ENCODE assay signal across 19 cellular contexts in the genomic region with DNA sequence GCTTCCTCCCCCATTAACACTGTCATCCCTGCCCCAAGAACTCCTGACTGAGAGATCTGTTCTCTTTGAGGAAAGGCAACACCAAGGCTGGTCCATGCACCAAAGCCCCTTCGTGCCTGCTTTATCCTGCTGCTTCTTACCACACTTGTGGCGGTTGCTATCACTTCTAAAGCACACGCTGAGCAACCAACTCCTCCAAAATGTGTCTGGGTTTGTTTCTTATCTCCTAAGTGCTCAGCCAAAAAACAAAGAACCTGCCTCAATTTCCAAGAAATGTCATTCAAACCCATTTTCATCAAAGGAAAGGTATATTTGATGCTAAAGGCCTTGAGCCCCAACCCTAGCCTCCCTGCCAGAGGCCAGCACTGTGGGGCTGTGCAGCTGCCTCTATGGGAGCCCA. TPM values are rescaled to one million over a fixed set of nuclear protein-coding genes. Genes with fewer than 3 reads are reported as not detected.
DNase-seq lines count a peak whose midpoint lies in the region; ATAC-seq, FAIRE-seq and TF ChIP-seq lines count a peak whose summit lies in the region.
"Had no signal": no experiment of that assay in that cellular context is flagged by ENCODE, and none has a peak within 500 bp of the region (broad histone marks: within the 10 kb centered on the region; RNA-seq: fewer than 3 reads in every experiment).

No MANE protein-coding gene starts in this region.

- no peak for TF ChIP-seq POLR2A in K562 (conservative IDR thresholded peaks at IDR 0.05)
- no peak for TF ChIP-seq POLR2A in HepG2 (IDR thresholded peaks at IDR 0.05; ENCODE audit: insufficient read depth in 1 of 2, low read depth in 2 of 2, low read length in 2 of 2)

- 0% methylated on average over 3 of the region's 3 CpGs for WGBS in K562 (ENCODE audit: insufficient coverage, low coverage, missing lambda C conversion rate)
- 100% methylated on average over 3 of the region's 3 CpGs for WGBS in HepG2 (ENCODE audit: low lambda C conversion rate)

- H3K4me2 ChIP-seq in K562 (ENCODE audit: insufficient read depth, low read length): peak overlapping the region; percentile 81
- no peak overlapping the region for H3K4me2 ChIP-seq in HepG2 (ENCODE audit: low read depth, low read length)

- DNase-seq in HUDEP-2 (lab: John Stamatoyannopoulos, UW; ENCODE audit: unreplicated experiment in 76 of 76) (peak in 44 of 76 experiments; percentile 5 to 82 (median 40)), K562 (ENCODE audit: extremely low read depth in 1 of 4, low spot score in 3 of 4) (peak in 3 of 4 experiments; percentile 15 to 66 (median 17)), HepG2 (ENCODE audit: low spot score) (no peak), progenitor cell of endocrine pancreas (ENCODE audit: low spot score, unreplicated experiment) (no peak), OCI-M2 (lab: John Stamatoyannopoulos, UW; ENCODE audit: unreplicated experiment) (no peak), T1000 (lab: John Stamatoyannopoulos, UW) (no peak), dorsolateral prefrontal cortex (no peak), germinal center (ENCODE audit: low spot score) (no peak)
- DNase-seq: CD8-positive, alpha-beta T cell; DMS79; Karpas-422; NCI-H1092; NCI-H2081; NCI-H510A; Peyer's patch; Right ventricle myocardium superior had no signal

- TF ChIP-seq RAD21 in K562 (CRISPR knock-in tag; conservative IDR thresholded peaks at IDR 0.05 in 1 of 2, IDR thresholded peaks at IDR 0.05 in 1 of 2) (no peak), HepG2 (CRISPR knock-in tag; IDR thresholded peaks at IDR 0.05) (no peak)

- ATAC-seq in K562: peak; percentile 7
- no peak for ATAC-seq in HepG2
- ATAC-seq: CD8-positive, alpha-beta T cell had no signal

- H3K36me3 Mint-ChIP-seq in progenitor cell of endocrine pancreas (ENCODE audit: insufficient read depth): no peaks in the 10 kb centered on the region
- H3K36me3 Mint-ChIP-seq: CD8-positive, alpha-beta T cell had no signal

- H4K20me1 ChIP-seq in K562 (replicated peaks; ENCODE audit: control insufficient read depth, insufficient read depth, low read length) (no peaks in the 10 kb centered on the region), HepG2 (ENCODE audit: insufficient read depth, low read length) (peaks cover 28% of the 10 kb centered on the region)

- H3K27ac Mint-ChIP-seq in progenitor cell of endocrine pancreas: peak overlapping the region; percentile 88
- H3K27ac Mint-ChIP-seq: CD8-positive, alpha-beta T cell had no signal

- peak overlapping the region; percentile 9; the same call in 1 of the 2 replicates for H3K4me3 ChIP-seq in K562
- no peak overlapping the region for H3K4me3 ChIP-seq in HepG2 (replicated peaks in 1 of 3; ENCODE audit: insufficient read depth in 1 of 3, low read depth in 2 of 3, low read length in 3 of 3)
- H3K4me3 ChIP-seq in dorsolateral prefrontal cortex: no peak overlapping the region
- H3K4me3 ChIP-seq: HAP-1, MG63, Peyer's patch had no signal

- in situ Hi-C loops in K562 (cut with MboI): no loop called here
- in situ Hi-C loops in HepG2 (cut with HindIII; ENCODE audit: extremely low pct_ligation_motif_present, low pct_unique_long_range_greater_than_20kb): no loop called here

- H3K9me3 ChIP-seq in K562 (replicated peaks; ENCODE audit: control insufficient read depth, insufficient read depth, low read depth, low read length): no peaks in the 10 kb centered on the region
- no peaks in the 10 kb centered on the region for H3K9me3 ChIP-seq in HepG2 (ENCODE audit: low read length)
- H3K9me3 ChIP-seq: HAP-1, MG63, Peyer's patch had no signal

- H3K36me3 ChIP-seq in K562 (ENCODE audit: control insufficient read depth, insufficient read depth, low read length) (no peaks in the 10 kb centered on the region; the same call in 2 of the 3 replicates), HepG2 (replicated peaks in 1 of 2; ENCODE audit: control insufficient read depth in 1 of 2, insufficient read depth in 2 of 2, low read length in 2 of 2) (peaks cover 0 to 6% of the 10 kb centered on the region in 2 experiments; a peak in 2 of 5 replicates)
- H3K36me3 ChIP-seq: HAP-1, MG63, Peyer's patch had no signal

- no peak overlapping the region for H3K4me3 Mint-ChIP-seq in progenitor cell of endocrine pancreas (ENCODE audit: low read depth)
- H3K4me3 Mint-ChIP-seq: CD8-positive, alpha-beta T cell had no signal

- no peak for TF ChIP-seq CTCF in K562 (IDR thresholded peaks at IDR 0.05 in 2 of 3, conservative IDR thresholded peaks at IDR 0.05 in 1 of 3; ENCODE audit: insufficient read depth in 2 of 3, low read depth in 1 of 3, low read length in 3 of 3)
- no peak for TF ChIP-seq CTCF in HepG2 (CRISPR knock-in tag; IDR thresholded peaks at IDR 0.05)
- no peak for TF ChIP-seq CTCF in progenitor cell of endocrine pancreas (IDR thresholded peaks at IDR 0.05; ENCODE audit: unreplicated experiment)
- TF ChIP-seq CTCF in dorsolateral prefrontal cortex (IDR thresholded peaks at IDR 0.05 in 54 of 56, conservative IDR thresholded peaks at IDR 0.05 in 2 of 56; ENCODE audit: low read depth in 1 of 56, partially characterized antibody in 56 of 56): no peak

- H3K4me1 Mint-ChIP-seq in progenitor cell of endocrine pancreas (ENCODE audit: low read depth): peaks cover 72% of the 10 kb centered on the region

- H3K79me2 ChIP-seq in K562 (ENCODE audit: control insufficient read depth, insufficient read depth, low read length) (peaks cover 97% of the 10 kb centered on the region), HepG2 (ENCODE audit: insufficient read depth, low read length) (peaks cover 99% of the 10 kb centered on the region)

- POLR2A ChIA-PET in K562 (lab: Yijun Ruan, JAX): interaction anchor here (0.6 kb wide), 1 partner anchor 42 kb away, joined by 5 read pairs; no protein-coding TSS in a partner anchor
- POLR2A ChIA-PET in HepG2 (lab: Yijun Ruan, JAX): interaction anchor here (3.4 kb wide), 1 partner anchor 19 kb away, joined by 25 read pairs; no protein-coding TSS in a partner anchor

- FAIRE-seq in K562 (lab: Jason Lieb, UNC) (no peak), HepG2 (lab: Jason Lieb, UNC) (no peak)
- FAIRE-seq: D721Med had no signal

- H2AFZ ChIP-seq in K562 (ENCODE audit: low read depth, low read length) (peak overlapping the region; percentile 72; the same call in 1 of the 2 replicates), HepG2 (ENCODE audit: low read length) (no peak overlapping the region)

- H3K27ac ChIP-seq in K562 (ENCODE audit: extremely low read depth, low read depth, low read length) (peak overlapping the region; percentile 72), HepG2 (ENCODE audit: extremely low read length, insufficient read depth, low read length) (no peak overlapping the region), dorsolateral prefrontal cortex (peak overlapping the region in 15 of 59 donors; percentile 5 to 83 (median 67))

- TF ChIP-seq EP300 in K562 (IDR thresholded peaks at IDR 0.05; ENCODE audit: low read length) (no peak), HepG2 (IDR thresholded peaks at IDR 0.05; ENCODE audit: low read depth in 2 of 2, low read length in 2 of 2) (no peak), HepG2 (CRISPR knock-in tag; IDR thresholded peaks at IDR 0.05; ENCODE audit: borderline replicate concordance) (no peak)

- H3K4me1 ChIP-seq in K562 (replicated peaks in 1 of 2; ENCODE audit: control insufficient read depth in 2 of 2, insufficient read depth in 2 of 2, low read length in 2 of 2) (peaks cover 44 to 61% of the 10 kb centered on the region in 2 experiments), HepG2 (ENCODE audit: insufficient read depth, low read length) (peaks cover 74% of the 10 kb centered on the region)
- H3K4me1 ChIP-seq: HAP-1 had no signal

- H3K9me3 Mint-ChIP-seq in progenitor cell of endocrine pancreas (ENCODE audit: low read depth): no peaks in the 10 kb centered on the region
- H3K9me3 Mint-ChIP-seq: CD8-positive, alpha-beta T cell had no signal

- H3K27me3 ChIP-seq in K562 (ENCODE audit: control insufficient read depth in 2 of 2, insufficient read depth in 2 of 2, low read length in 2 of 2): no peaks in the 10 kb centered on the region
- no peaks in the 10 kb centered on the region for H3K27me3 ChIP-seq in HepG2 (ENCODE audit: control insufficient read depth in 1 of 2, insufficient read depth in 2 of 2, low read length in 2 of 2)
- no peaks in the 10 kb centered on the region for H3K27me3 ChIP-seq in dorsolateral prefrontal cortex
- H3K27me3 ChIP-seq: MG63, Peyer's patch had no signal

- H3K9ac ChIP-seq in K562 (ENCODE audit: insufficient read depth in 1 of 2, low read depth in 2 of 2, low read length in 2 of 2) (peak overlapping the region; percentile 64 to 87; a peak in 2 of 4 replicates), HepG2 (ENCODE audit: insufficient read depth, low read depth, low read length) (no peak overlapping the region)

- intact Hi-C loops in K562 (cut with micrococcal nuclease): loop anchor here (5.0 to 10.0 kb wide), 2 partner anchors 39 to 458 kb away; a partner anchor contains a TSS
- intact Hi-C loops in HepG2 (cut with micrococcal nuclease; ENCODE audit: unreplicated experiment): no loop called here
- intact Hi-C loops in dorsolateral prefrontal cortex (cut with DNase I): loop anchor here in 1 of 2 donors (5.0 kb wide), 1 partner anchor 131 kb away; a partner anchor contains a TSS

- no TSS peak for BruUV-seq in K562 (replicated peaks; lab: Mats Ljungman, UMichigan)
- BruUV-seq in HepG2 (replicated peaks; lab: Mats Ljungman, UMichigan): TSS peak; percentile 3

- CTCF ChIA-PET in K562 (lab: Yijun Ruan, JAX; ENCODE audit: low intra/inter-chr PET ratio) (no interaction called here), HepG2 (lab: Yijun Ruan, JAX; ENCODE audit: low intra/inter-chr PET ratio, low total read pairs) (no interaction called here)

- no peaks in the 10 kb centered on the region for H3K27me3 Mint-ChIP-seq in progenitor cell of endocrine pancreas

- H3K9me1 ChIP-seq in K562 (ENCODE audit: control insufficient read depth, insufficient read depth, low read length): no peaks in the 10 kb centered on the region

RNA-seq across cellular contexts. Expression of a gene that starts 14.6 kb away (rescaled TPM):
- 82.8 and 92.7 TPM in 2 replicates for total RNA-seq in K562 (2011; cell fraction: chromatin; rRNA removed; ENCODE audit: low replicate concordance)
- 45.1 and 54.2 TPM in 2 replicates for total RNA-seq in K562 (2011; cell fraction: nucleolus; rRNA removed)
- total RNA-seq in K562 (2011; cell fraction: nucleoplasm; rRNA removed): 55.9 and 62.3 TPM in 2 replicates
- total RNA-seq in K562 (2014; rRNA removed) (8.0 and 14.3 TPM in 2 replicates), K562 (2014; rRNA removed; fragmentation: Illumina TruSeq; extraction: Trizol) (8.3 and 8.5 TPM in 2 replicates), K562 (2015; rRNA removed; fragmentation: Illumina TruSeq; extraction: Trizol) (10.6 and 11.7 TPM in 2 replicates), K562 (2021) (16.5 and 20.4 TPM in 2 replicates), HepG2 (2016; rRNA removed; fragmentation: Illumina TruSeq; extraction: Trizol) (39.6 and 57.4 TPM in 2 replicates), progenitor cell of endocrine pancreas (59.4 and 63.2 TPM in 2 replicates), dorsolateral prefrontal cortex (10 to 100 TPM in 116 of 120 experiments, 1 to 10 TPM in 4; 7.1 to 33.2 (median 17.6) TPM)
- polyA plus RNA-seq in K562 (2011; rRNA removed) (12.5 and 13.3 TPM in 2 replicates), K562 (2014; fragmentation: Illumina TruSeq; extraction: Trizol) (11.1 and 11.5 TPM in 2 replicates), K562 (2014; fragmentation: Nextera tagmentation; extraction: Ambion mirVana) (1 to 10 TPM; 1.1 to 1.4 TPM), K562 (2014; rRNA removed) (7.2 and 11.6 TPM in 2 replicates), HepG2 (2011; rRNA removed) (31.8 and 42.1 TPM in 2 replicates)
- polyA plus RNA-seq in K562 (2011; cell fraction: cytosol; rRNA removed): 6.8 and 7.9 TPM in 2 replicates
- polyA plus RNA-seq in K562 (2011; cell fraction: nucleus; rRNA removed): 27.2 and 32.0 TPM in 2 replicates
- polyA plus RNA-seq in K562 (2012): 13.5 and 17.6 TPM in 2 replicates
- polyA minus RNA-seq in K562 (2011; rRNA and poly(A)+ RNA removed): 20.5 and 32.2 TPM in 2 replicates
- polyA minus RNA-seq in K562 (2011; cell fraction: cytosol; rRNA and poly(A)+ RNA removed): 11.3 and 13.2 TPM in 2 replicates
- polyA minus RNA-seq in K562 (2011; cell fraction: nucleus; rRNA and poly(A)+ RNA removed): 30.6 and 44.5 TPM in 2 replicates
- 10.1 and 11.9 TPM in 2 replicates for total RNA-seq in HepG2 (2016; cell fraction: cytosol; rRNA removed; fragmentation: Illumina TruSeq; extraction: Trizol; ENCODE audit: low read depth)
- total RNA-seq in HepG2 (2016; cell fraction: insoluble cytoplasmic fraction; rRNA removed; fragmentation: Illumina TruSeq; extraction: Trizol): 33.4 and 54.9 TPM in 2 replicates
- 16.7 and 17.9 TPM in 2 replicates for total RNA-seq in HepG2 (2016; cell fraction: membrane; rRNA removed; fragmentation: Illumina TruSeq; extraction: Trizol)
- total RNA-seq in HepG2 (2016; cell fraction: nucleus; rRNA removed; fragmentation: Illumina TruSeq; extraction: Trizol): 94.0 and 111 TPM in 2 replicates
- polyA plus RNA-seq in HepG2 (2011; cell fraction: cytosol; rRNA removed): 20.2 and 23.3 TPM in 2 replicates
- 94.2 and 94.4 TPM in 2 replicates for polyA plus RNA-seq in HepG2 (2011; cell fraction: nucleus; rRNA removed)
- polyA plus RNA-seq in HepG2 (2012): 25.2 and 29.1 TPM in 2 replicates
- 2.3 and 2.5 TPM in 2 replicates for polyA plus RNA-seq in HepG2 (2016; cell fraction: cytosol; fragmentation: Illumina TruSeq; extraction: Trizol; ENCODE audit: low read depth)
- polyA plus RNA-seq in HepG2 (2016; cell fraction: insoluble cytoplasmic fraction; fragmentation: Illumina TruSeq; extraction: Trizol; ENCODE audit: low read depth): 19.5 and 23.2 TPM in 2 replicates
- polyA plus RNA-seq in HepG2 (2016; cell fraction: membrane; fragmentation: Illumina TruSeq; extraction: Trizol; ENCODE audit: low read depth): 4.8 and 6.1 TPM in 2 replicates
- polyA plus RNA-seq in HepG2 (2016; cell fraction: nucleus; fragmentation: Illumina TruSeq; extraction: Trizol; ENCODE audit: insufficient read depth, low read depth): 81.9 and 85.2 TPM in 2 replicates
- polyA minus RNA-seq in HepG2 (2011; rRNA and poly(A)+ RNA removed; ENCODE audit: low replicate concordance): 4.3 and 98.2 TPM in 2 replicates
- 26.0 and 31.1 TPM in 2 replicates for polyA minus RNA-seq in HepG2 (2011; cell fraction: cytosol; rRNA and poly(A)+ RNA removed)
- 161 and 194 TPM in 2 replicates for polyA minus RNA-seq in HepG2 (2011; cell fraction: nucleus; rRNA and poly(A)+ RNA removed)

RNA-seq across cellular contexts. Expression of a gene that starts 15.5 kb away (rescaled TPM):
- 24.6 and 59.2 TPM in 2 replicates for total RNA-seq in K562 (2011; cell fraction: chromatin; rRNA removed; ENCODE audit: low replicate concordance)
- 15.5 and 17.4 TPM in 2 replicates for total RNA-seq in K562 (2011; cell fraction: nucleolus; rRNA removed)
- 27.4 and 33.8 TPM in 2 replicates for total RNA-seq in K562 (2011; cell fraction: nucleoplasm; rRNA removed)
- total RNA-seq in K562 (2014; rRNA removed) (7.3 and 8.1 TPM in 2 replicates), K562 (2014; rRNA removed; fragmentation: Illumina TruSeq; extraction: Trizol) (16.6 and 18.7 TPM in 2 replicates), K562 (2015; rRNA removed; fragmentation: Illumina TruSeq; extraction: Trizol) (11.8 and 12.3 TPM in 2 replicates), K562 (2021) (19.2 and 19.6 TPM in 2 replicates), HepG2 (2016; rRNA removed; fragmentation: Illumina TruSeq; extraction: Trizol) (25.4 and 27.9 TPM in 2 replicates), progenitor cell of endocrine pancreas (39.4 and 45.1 TPM in 2 replicates), dorsolateral prefrontal cortex (10 to 100 TPM; 21.8 to 45.8 (median 34.2) TPM)
- polyA plus RNA-seq in K562 (2011; rRNA removed) (9.9 and 17.2 TPM in 2 replicates), K562 (2014; fragmentation: Illumina TruSeq; extraction: Trizol) (9.3 and 11.2 TPM in 2 replicates), K562 (2014; fragmentation: Nextera tagmentation; extraction: Ambion mirVana) (10 to 100 TPM; 16.3 to 19.1 TPM), K562 (2014; rRNA removed) (7.4 and 8.2 TPM in 2 replicates), HepG2 (2011; rRNA removed) (12.0 and 14.7 TPM in 2 replicates)
- polyA plus RNA-seq in K562 (2011; cell fraction: cytosol; rRNA removed): 2.0 and 6.6 TPM in 2 replicates
- 7.9 and 8.6 TPM in 2 replicates for polyA plus RNA-seq in K562 (2011; cell fraction: nucleus; rRNA removed)
- polyA plus RNA-seq in K562 (2012): 6.5 and 12.9 TPM in 2 replicates
- 22.2 and 25.3 TPM in 2 replicates for polyA minus RNA-seq in K562 (2011; rRNA and poly(A)+ RNA removed)
- polyA minus RNA-seq in K562 (2011; cell fraction: cytosol; rRNA and poly(A)+ RNA removed): 7.9 and 8.8 TPM in 2 replicates
- polyA minus RNA-seq in K562 (2011; cell fraction: nucleus; rRNA and poly(A)+ RNA removed): 12.7 and 22.5 TPM in 2 replicates
- total RNA-seq in HepG2 (2016; cell fraction: cytosol; rRNA removed; fragmentation: Illumina TruSeq; extraction: Trizol; ENCODE audit: low read depth): 3.5 and 4.5 TPM in 2 replicates
- total RNA-seq in HepG2 (2016; cell fraction: insoluble cytoplasmic fraction; rRNA removed; fragmentation: Illumina TruSeq; extraction: Trizol): 21.3 and 28.9 TPM in 2 replicates
- total RNA-seq in HepG2 (2016; cell fraction: membrane; rRNA removed; fragmentation: Illumina TruSeq; extraction: Trizol): 7.5 and 8.2 TPM in 2 replicates
- total RNA-seq in HepG2 (2016; cell fraction: nucleus; rRNA removed; fragmentation: Illumina TruSeq; extraction: Trizol): 38.9 and 48.6 TPM in 2 replicates
- 5.7 and 9.7 TPM in 2 replicates for polyA plus RNA-seq in HepG2 (2011; cell fraction: cytosol; rRNA removed)
- polyA plus RNA-seq in HepG2 (2011; cell fraction: nucleus; rRNA removed): 10.5 and 11.6 TPM in 2 replicates
- polyA plus RNA-seq in HepG2 (2012): 24.5 and 36.1 TPM in 2 replicates
- 3.2 and 4.3 TPM in 2 replicates for polyA plus RNA-seq in HepG2 (2016; cell fraction: cytosol; fragmentation: Illumina TruSeq; extraction: Trizol; ENCODE audit: low read depth)
- 13.7 and 16.7 TPM in 2 replicates for polyA plus RNA-seq in HepG2 (2016; cell fraction: insoluble cytoplasmic fraction; fragmentation: Illumina TruSeq; extraction: Trizol; ENCODE audit: low read depth)
- polyA plus RNA-seq in HepG2 (2016; cell fraction: membrane; fragmentation: Illumina TruSeq; extraction: Trizol; ENCODE audit: low read depth): 4.4 and 4.9 TPM in 2 replicates
- 43.5 and 45.8 TPM in 2 replicates for polyA plus RNA-seq in HepG2 (2016; cell fraction: nucleus; fragmentation: Illumina TruSeq; extraction: Trizol; ENCODE audit: insufficient read depth, low read depth)
- polyA minus RNA-seq in HepG2 (2011; rRNA and poly(A)+ RNA removed; ENCODE audit: low replicate concordance): 5.8 and 14.8 TPM in 2 replicates
- polyA minus RNA-seq in HepG2 (2011; cell fraction: cytosol; rRNA and poly(A)+ RNA removed): 14.0 and 18.1 TPM in 2 replicates
- polyA minus RNA-seq in HepG2 (2011; cell fraction: nucleus; rRNA and poly(A)+ RNA removed): 39.9 and 41.6 TPM in 2 replicates

RNA-seq across cellular contexts. Expression of a gene that starts 27.8 kb away (rescaled TPM):
- 5.7 and 21.4 TPM in 2 replicates for total RNA-seq in K562 (2011; cell fraction: chromatin; rRNA removed; ENCODE audit: low replicate concordance)
- total RNA-seq in K562 (2011; cell fraction: nucleolus; rRNA removed): 4.5 and 7.4 TPM in 2 replicates
- 11.3 and 17.3 TPM in 2 replicates for total RNA-seq in K562 (2011; cell fraction: nucleoplasm; rRNA removed)
- 5.7 TPM in 2 replicates for total RNA-seq in K562 (2014; rRNA removed)
- total RNA-seq in K562 (2014; rRNA removed; fragmentation: Illumina TruSeq; extraction: Trizol): 8.6 and 9.4 TPM in 2 replicates
- 8.1 and 8.5 TPM in 2 replicates for total RNA-seq in K562 (2015; rRNA removed; fragmentation: Illumina TruSeq; extraction: Trizol)
- total RNA-seq in K562 (2021): 6.0 and 6.1 TPM in 2 replicates
- polyA plus RNA-seq in K562 (2011; rRNA removed): 8.9 and 10.3 TPM in 2 replicates
- 2.4 and 5.3 TPM in 2 replicates for polyA plus RNA-seq in K562 (2011; cell fraction: cytosol; rRNA removed)
- polyA plus RNA-seq in K562 (2011; cell fraction: nucleus; rRNA removed): 3.2 and 4.1 TPM in 2 replicates
- 5.2 and 5.7 TPM in 2 replicates for polyA plus RNA-seq in K562 (2012)
- 7.1 and 8.2 TPM in 2 replicates for polyA plus RNA-seq in K562 (2014; fragmentation: Illumina TruSeq; extraction: Trizol)
- polyA plus RNA-seq in K562 (2014; fragmentation: Nextera tagmentation; extraction: Ambion mirVana): 1 to 10 TPM; 3.4 to 3.9 TPM
- polyA plus RNA-seq in K562 (2014; rRNA removed): 4.9 and 5.0 TPM in 2 replicates
- 16.2 and 17.5 TPM in 2 replicates for polyA minus RNA-seq in K562 (2011; rRNA and poly(A)+ RNA removed)
- 5.3 and 7.8 TPM in 2 replicates for polyA minus RNA-seq in K562 (2011; cell fraction: cytosol; rRNA and poly(A)+ RNA removed)
- 3.1 and 5.4 TPM in 2 replicates for polyA minus RNA-seq in K562 (2011; cell fraction: nucleus; rRNA and poly(A)+ RNA removed)
- total RNA-seq in HepG2 (2016; rRNA removed; fragmentation: Illumina TruSeq; extraction: Trizol): 11.0 and 12.2 TPM in 2 replicates
- 0.71 and 0.88 TPM in 2 replicates for total RNA-seq in HepG2 (2016; cell fraction: cytosol; rRNA removed; fragmentation: Illumina TruSeq; extraction: Trizol; ENCODE audit: low read depth)
- total RNA-seq in HepG2 (2016; cell fraction: insoluble cytoplasmic fraction; rRNA removed; fragmentation: Illumina TruSeq; extraction: Trizol): 10.2 and 12.1 TPM in 2 replicates
- total RNA-seq in HepG2 (2016; cell fraction: membrane; rRNA removed; fragmentation: Illumina TruSeq; extraction: Trizol): 4.4 and 4.7 TPM in 2 replicates
- total RNA-seq in HepG2 (2016; cell fraction: nucleus; rRNA removed; fragmentation: Illumina TruSeq; extraction: Trizol): 13.5 and 14.9 TPM in 2 replicates
- polyA plus RNA-seq in HepG2 (2011; rRNA removed): 7.0 and 8.8 TPM in 2 replicates
- polyA plus RNA-seq in HepG2 (2011; cell fraction: cytosol; rRNA removed): 4.3 and 6.8 TPM in 2 replicates
- polyA plus RNA-seq in HepG2 (2011; cell fraction: nucleus; rRNA removed): 2.9 and 3.7 TPM in 2 replicates
- 7.5 and 9.1 TPM in 2 replicates for polyA plus RNA-seq in HepG2 (2012)
- polyA plus RNA-seq in HepG2 (2016; cell fraction: cytosol; fragmentation: Illumina TruSeq; extraction: Trizol; ENCODE audit: low read depth): 0.44 and 0.53 TPM in 2 replicates
- polyA plus RNA-seq in HepG2 (2016; cell fraction: insoluble cytoplasmic fraction; fragmentation: Illumina TruSeq; extraction: Trizol; ENCODE audit: low read depth): 7.8 and 8.1 TPM in 2 replicates
- polyA plus RNA-seq in HepG2 (2016; cell fraction: membrane; fragmentation: Illumina TruSeq; extraction: Trizol; ENCODE audit: low read depth): 1.1 and 1.5 TPM in 2 replicates
- 12.9 and 16.2 TPM in 2 replicates for polyA plus RNA-seq in HepG2 (2016; cell fraction: nucleus; fragmentation: Illumina TruSeq; extraction: Trizol; ENCODE audit: insufficient read depth, low read depth)
- polyA minus RNA-seq in HepG2 (2011; rRNA and poly(A)+ RNA removed; ENCODE audit: low replicate concordance): 4.6 and 7.0 TPM in 2 replicates
- polyA minus RNA-seq in HepG2 (2011; cell fraction: cytosol; rRNA and poly(A)+ RNA removed): 8.8 and 10.3 TPM in 2 replicates
- polyA minus RNA-seq in HepG2 (2011; cell fraction: nucleus; rRNA and poly(A)+ RNA removed): 10.0 and 14.9 TPM in 2 replicates
- total RNA-seq in progenitor cell of endocrine pancreas: 22.6 and 23.5 TPM in 2 replicates
- total RNA-seq in dorsolateral prefrontal cortex: 10 to 100 TPM; 12.4 to 22.5 (median 17.7) TPM

Comparison
In these comparisons a context has a peak if more than half of its experiments do, and no peak if none do; other contexts are left out.
1. DNase-seq: peak in HUDEP-2 (44 of 76) and K562 (3 of 4); none in HepG2 (single experiment), progenitor cell of endocrine pancreas (single experiment), OCI-M2 (single experiment), T1000 (single experiment), dorsolateral prefrontal cortex (0 of 10) and germinal center (single experiment).